27 cellular contexts compared by ENCODE assay signal in genomic region chr6:163293286-163293685, GRCh38.
"Had no signal": no experiment of that assay in that cellular context is flagged by ENCODE, and none has a peak within 500 bp of the region (broad histone marks: within the 10 kb centered on the region; RNA-seq: fewer than 3 reads in every experiment).

No MANE protein-coding gene starts in this region.

- H3K4me3 Mint-ChIP-seq: activated CD4-positive, alpha-beta memory T cell treated with anti-CD3 and anti-CD28 coated beads for 36 hours; activated CD4-positive, alpha-beta T cell treated with anti-CD3 and anti-CD28 coated beads, Interleukin-2, amount 10 ng/mL, durations not matched to agents 7 days and 5 days; activated naive CD4-positive, alpha-beta T cell treated with anti-CD3 and anti-CD28 coated beads, Interleukin-2, amount 10 ng/mL, durations not matched to agents 7 days and 5 days; activated naive CD8-positive, alpha-beta T cell treated with anti-CD3 and anti-CD28 coated beads for 36 hours; activated T-cell treated with anti-CD3 and anti-CD28 coated beads, Interleukin-2, amount 50 U/mL, for 72 hours; IgD-negative memory B cell had no signal

- H3K27me3 Mint-ChIP-seq: activated CD4-positive, alpha-beta T cell treated with anti-CD3 and anti-CD28 coated beads, Interleukin-2, amount 10 ng/mL, durations not matched to agents 7 days and 5 days; activated naive CD4-positive, alpha-beta T cell treated with anti-CD3 and anti-CD28 coated beads, Interleukin-2, amount 10 ng/mL, durations not matched to agents 7 days and 5 days had no signal

- DNase-seq: activated CD4-positive, alpha-beta memory T cell treated with anti-CD3 and anti-CD28 coated beads for 36 hours; activated CD4-positive, alpha-beta T cell treated with anti-CD3 and anti-CD28 coated beads, Interleukin-2, amount 10 ng/mL, durations not matched to agents 7 days and 5 days; activated CD4-positive, CD25-positive, alpha-beta regulatory T cell; activated CD8-positive, alpha-beta memory T cell treated with anti-CD3 and anti-CD28 coated beads for 24 hours; activated gamma-delta T cell treated with Interleukin-2 at 50 U/mL for 16 hours; activated naive CD4-positive, alpha-beta T cell treated with anti-CD3 and anti-CD28 coated beads, Interleukin-2, amount 10 ng/mL, durations not matched to agents 7 days and 5 days; activated naive CD8-positive, alpha-beta T cell treated with anti-CD3 and anti-CD28 coated beads for 36 hours; activated T-cell treated with anti-CD3 and anti-CD28 coated beads for 4 hours; activated T-cell treated with anti-CD3 and anti-CD28 coated beads, Interleukin-2, amount 50 U/mL, for 72 hours; anterior cingulate cortex; caudate nucleus; KG1; MG63; MV-4-11; NCI-H1092 treated with DMSO at 0.1 percent for 48 hours; NCI-H1417 treated with DMSO at 0.1 percent for 48 hours; NCI-H1694; NCI-H2029 treated with DMSO at 0.1 percent for 48 hours; NCI-H446 treated with DMSO at 0.1 percent for 48 hours; NCI-H524 treated with DMSO at 0.1 percent for 48 hours; NCI-H748 treated with DMSO at 0.1 percent for 48 hours; SIG-M5; T-helper 1 cell had no signal

- H3K4me1 Mint-ChIP-seq: activated CD4-positive, alpha-beta T cell treated with anti-CD3 and anti-CD28 coated beads, Interleukin-2, amount 10 ng/mL, durations not matched to agents 7 days and 5 days; activated naive CD4-positive, alpha-beta T cell treated with anti-CD3 and anti-CD28 coated beads, Interleukin-2, amount 10 ng/mL, durations not matched to agents 7 days and 5 days; IgD-negative memory B cell had no signal

- H3K27ac ChIP-seq: SK-N-MC, VCaP had no signal

- H3K36me3 Mint-ChIP-seq: activated CD4-positive, alpha-beta memory T cell treated with anti-CD3 and anti-CD28 coated beads for 36 hours; activated naive CD4-positive, alpha-beta T cell treated with anti-CD3 and anti-CD28 coated beads, Interleukin-2, amount 10 ng/mL, durations not matched to agents 7 days and 5 days; activated naive CD8-positive, alpha-beta T cell treated with anti-CD3 and anti-CD28 coated beads for 36 hours had no signal

- H3K27me3 ChIP-seq: MG63 had no signal

- H3K4me3 ChIP-seq: MG63, SK-N-MC had no signal

- H3K9me3 ChIP-seq: MG63 had no signal

- H3K9me3 Mint-ChIP-seq: activated CD4-positive, alpha-beta memory T cell treated with anti-CD3 and anti-CD28 coated beads for 36 hours; activated CD4-positive, alpha-beta T cell treated with anti-CD3 and anti-CD28 coated beads, Interleukin-2, amount 10 ng/mL, durations not matched to agents 7 days and 5 days; activated naive CD4-positive, alpha-beta T cell treated with anti-CD3 and anti-CD28 coated beads, Interleukin-2, amount 10 ng/mL, durations not matched to agents 7 days and 5 days; activated naive CD8-positive, alpha-beta T cell treated with anti-CD3 and anti-CD28 coated beads for 36 hours; activated T-cell treated with anti-CD3 and anti-CD28 coated beads, Interleukin-2, amount 50 U/mL, for 72 hours; activated T-helper 2 cell treated with anti-CD3 and anti-CD28 coated beads, Interferon-gamma antibody, Interleukin-2, Interleukin-4, amounts not matched to agents 10 μg/mL and 5 μg/mL and 100 μg/mL, durations not matched to agents 14 hours and 24 hours and 36 hours had no signal

- H3K36me3 ChIP-seq: MG63 had no signal

- ATAC-seq: activated T-cell treated with anti-CD3 and anti-CD28 coated beads, Interleukin-2, amount 50 U/mL, for 72 hours had no signal

- H3K27ac Mint-ChIP-seq: activated CD4-positive, alpha-beta memory T cell treated with anti-CD3 and anti-CD28 coated beads for 36 hours; activated CD4-positive, alpha-beta T cell treated with anti-CD3 and anti-CD28 coated beads, Interleukin-2, amount 10 ng/mL, durations not matched to agents 7 days and 5 days; activated naive CD4-positive, alpha-beta T cell treated with anti-CD3 and anti-CD28 coated beads, Interleukin-2, amount 10 ng/mL, durations not matched to agents 7 days and 5 days; activated naive CD8-positive, alpha-beta T cell treated with anti-CD3 and anti-CD28 coated beads for 36 hours; activated T-cell treated with anti-CD3 and anti-CD28 coated beads, Interleukin-2, amount 50 U/mL, for 72 hours; activated T-helper 2 cell treated with anti-CD3 and anti-CD28 coated beads, Interferon-gamma antibody, Interleukin-2, Interleukin-4, amounts not matched to agents 10 μg/mL and 5 μg/mL and 100 μg/mL, durations not matched to agents 14 hours and 24 hours and 36 hours; IgD-negative memory B cell had no signal
